16 cellular contexts compared by ENCODE assay signal in genomic region chr14:71776463-71777359, GRCh38.
DNase-seq lines count a peak whose midpoint lies in the region; ATAC-seq and TF ChIP-seq lines count a peak whose summit lies in the region.
"Had no signal": no experiment of that assay in that cellular context is flagged by ENCODE, and none has a peak within 500 bp of the region (broad histone marks: within the 10 kb centered on the region; RNA-seq: fewer than 3 reads in every experiment).

No MANE protein-coding gene starts in this region.

- no peak overlapping the region for H3K9ac ChIP-seq in mesenchymal stem cell (ENCODE audit: low read length)

- H3K23ac ChIP-seq in mesenchymal stem cell (ENCODE audit: low read length in 2 of 2) = no peak overlapping the region

- H3K9me3 Mint-ChIP-seq in activated CD4-positive, alpha-beta memory T cell treated with anti-CD3 and anti-CD28 coated beads, Interleukin-2, amount 10 ng/mL, durations not matched to agents 7 days and 5 days = peaks cover 17% of the 10 kb centered on the region
- peaks cover 9% of the 10 kb centered on the region for H3K9me3 Mint-ChIP-seq in CD8-positive, alpha-beta T cell

- no peak overlapping the region for H2BK120ac ChIP-seq in mesenchymal stem cell (ENCODE audit: low read depth, low read length)

- H3K27ac Mint-ChIP-seq in activated CD4-positive, alpha-beta memory T cell treated with anti-CD3 and anti-CD28 coated beads, Interleukin-2, amount 10 ng/mL, durations not matched to agents 7 days and 5 days = no peak overlapping the region
- H3K27ac Mint-ChIP-seq in CD8-positive, alpha-beta T cell = no peak overlapping the region
- H3K27ac Mint-ChIP-seq: activated naive CD4-positive, alpha-beta T cell treated with anti-CD3 and anti-CD28 coated beads, Interleukin-2, amount 50 U/mL, for 24 hours; CD8-positive, alpha-beta memory T cell had no signal

- peaks cover 12% of the 10 kb centered on the region for H3K9me3 ChIP-seq in mesenchymal stem cell (ENCODE audit: control insufficient read depth, low read length)
- no peaks in the 10 kb centered on the region for H3K9me3 ChIP-seq in CD8-positive, alpha-beta T cell (ENCODE audit: low read length)
- peaks cover 0 to 7% (median 0%) of the 10 kb centered on the region in 4 donors for H3K9me3 ChIP-seq in Peyer's patch

- no peaks in the 10 kb centered on the region for H3K79me1 ChIP-seq in mesenchymal stem cell (replicated peaks; ENCODE audit: low read length, poor library complexity, severe bottlenecking)

- intact Hi-C loops in CD8-positive, alpha-beta T cell (cut with DNase I, micrococcal nuclease) = no loop called here

- H3K4me1 Mint-ChIP-seq in activated CD4-positive, alpha-beta memory T cell treated with anti-CD3 and anti-CD28 coated beads, Interleukin-2, amount 10 ng/mL, durations not matched to agents 7 days and 5 days = peaks cover 19% of the 10 kb centered on the region
- peaks cover 3% of the 10 kb centered on the region for H3K4me1 Mint-ChIP-seq in CD8-positive, alpha-beta T cell (ENCODE audit: low read depth)
- H3K4me1 Mint-ChIP-seq: activated naive CD4-positive, alpha-beta T cell treated with anti-CD3 and anti-CD28 coated beads, Interleukin-2, amount 50 U/mL, for 24 hours had no signal

- 53% methylated on average over 10 of the region's 10 CpGs for WGBS in mesenchymal stem cell

- no peak overlapping the region for H2BK12ac ChIP-seq in mesenchymal stem cell (ENCODE audit: low read length in 2 of 2)

- TF ChIP-seq CTCF in GM12874 (IDR thresholded peaks at IDR 0.05; ENCODE audit: insufficient read depth, low read depth, low read length) (0 out of 2 replicates have a peak, but pooled peaks have one; percentile 8), Peyer's patch (IDR thresholded peaks at IDR 0.05) (no peak)
- no peak for TF ChIP-seq CTCF in CD8-positive, alpha-beta T cell (IDR thresholded peaks at IDR 0.05)

- no peak overlapping the region for H2AK5ac ChIP-seq in mesenchymal stem cell (ENCODE audit: low read length, severe bottlenecking)

- CTCF ChIA-PET in activated CD4-positive, alpha-beta memory T cell treated with anti-CD3 and anti-CD28 coated beads, Interleukin-2, amount 10 ng/mL, durations not matched to agents 7 days and 5 days (lab: Charles Lee) = interaction anchor here (0.6 to 1.2 kb wide), 3 partner anchors 79 to 639 kb away, joined by 3 to 4 read pairs (median 3); no protein-coding TSS in a partner anchor
- CTCF ChIA-PET in CD8-positive, alpha-beta T cell (lab: Charles Lee) = interaction anchor here (0.6 to 2.1 kb wide), 2 partner anchors 23 to 1388 kb away, joined by 4 to 9 read pairs; no protein-coding TSS in a partner anchor

- no peak for ATAC-seq in CD8-positive, alpha-beta T cell
- ATAC-seq: HepG2, left colon had no signal

- H2AFZ ChIP-seq in mesenchymal stem cell (ENCODE audit: low read depth, low read length) = no peak overlapping the region

- H3K27me3 Mint-ChIP-seq in activated CD4-positive, alpha-beta memory T cell treated with anti-CD3 and anti-CD28 coated beads, Interleukin-2, amount 10 ng/mL, durations not matched to agents 7 days and 5 days = peaks cover 39% of the 10 kb centered on the region
- peaks cover 29% of the 10 kb centered on the region for H3K27me3 Mint-ChIP-seq in CD8-positive, alpha-beta T cell (ENCODE audit: low read depth)

- no peak overlapping the region for H2BK5ac ChIP-seq in mesenchymal stem cell (ENCODE audit: low read depth, low read length, poor library complexity, severe bottlenecking)

- no peak overlapping the region for H3K4me2 ChIP-seq in mesenchymal stem cell (ENCODE audit: low read length, poor library complexity, severe bottlenecking)

- no peaks in the 10 kb centered on the region for H3K27me3 ChIP-seq in mesenchymal stem cell (ENCODE audit: control insufficient read depth in 1 of 2, insufficient read depth in 1 of 2, low read length in 2 of 2)
- H3K27me3 ChIP-seq in CD8-positive, alpha-beta T cell (ENCODE audit: insufficient read depth, low read length) = no peaks in the 10 kb centered on the region
- no peaks in the 10 kb centered on the region for H3K27me3 ChIP-seq in Peyer's patch

- POLR2A ChIA-PET in activated CD4-positive, alpha-beta memory T cell treated with anti-CD3 and anti-CD28 coated beads, Interleukin-2, amount 10 ng/mL, durations not matched to agents 7 days and 5 days (lab: Charles Lee) = interaction anchor here (1.2 to 1.7 kb wide), 2 partner anchors 222 to 634 kb away, joined by 3 to 5 read pairs; no protein-coding TSS in a partner anchor
- POLR2A ChIA-PET in CD8-positive, alpha-beta T cell (lab: Charles Lee) = no interaction called here

- H3K4me3 Mint-ChIP-seq in activated CD4-positive, alpha-beta memory T cell treated with anti-CD3 and anti-CD28 coated beads, Interleukin-2, amount 10 ng/mL, durations not matched to agents 7 days and 5 days = no peak overlapping the region
- no peak overlapping the region for H3K4me3 Mint-ChIP-seq in CD8-positive, alpha-beta T cell
- H3K4me3 Mint-ChIP-seq: activated naive CD4-positive, alpha-beta T cell treated with anti-CD3 and anti-CD28 coated beads, Interleukin-2, amount 50 U/mL, for 24 hours had no signal

- H3K4me3 ChIP-seq in mesenchymal stem cell (ENCODE audit: insufficient read depth in 1 of 2, low read depth in 1 of 2, low read length in 2 of 2) (no peak overlapping the region), Peyer's patch (no peak overlapping the region)
- no peak overlapping the region for H3K4me3 ChIP-seq in CD8-positive, alpha-beta T cell (ENCODE audit: low read depth, low read length)

- no peak overlapping the region for H3K14ac ChIP-seq in mesenchymal stem cell (ENCODE audit: low read length in 2 of 2)

- H4K91ac ChIP-seq in mesenchymal stem cell (ENCODE audit: low read length) = no peak overlapping the region

- H3K36me3 Mint-ChIP-seq in activated CD4-positive, alpha-beta memory T cell treated with anti-CD3 and anti-CD28 coated beads, Interleukin-2, amount 10 ng/mL, durations not matched to agents 7 days and 5 days (ENCODE audit: low read depth) = peaks cover 7% of the 10 kb centered on the region
- H3K36me3 Mint-ChIP-seq in CD8-positive, alpha-beta T cell = no peaks in the 10 kb centered on the region

- no peaks in the 10 kb centered on the region for H3K36me3 ChIP-seq in mesenchymal stem cell (ENCODE audit: control insufficient read depth in 1 of 2, insufficient read depth in 2 of 2, low read depth in 1 of 2, low read length in 2 of 2)
- no peaks in the 10 kb centered on the region for H3K36me3 ChIP-seq in CD8-positive, alpha-beta T cell (ENCODE audit: insufficient read depth, low read length)
- H3K36me3 ChIP-seq in Peyer's patch = no peaks in the 10 kb centered on the region

- H4K8ac ChIP-seq in mesenchymal stem cell (ENCODE audit: low read length) = peak overlapping the region; percentile 29

- TF ChIP-seq POLR2A in Peyer's patch (IDR thresholded peaks at IDR 0.05) = no peak

- H3K4me1 ChIP-seq in mesenchymal stem cell (ENCODE audit: control insufficient read depth, insufficient read depth, low read depth, low read length) (no peaks in the 10 kb centered on the region), Peyer's patch (no peaks in the 10 kb centered on the region)
- no peaks in the 10 kb centered on the region for H3K4me1 ChIP-seq in CD8-positive, alpha-beta T cell (ENCODE audit: insufficient read depth, low read length)

- DNase-seq in HT1080 (ENCODE audit: low read depth) (peak; percentile 25), mesenchymal stem cell (no peak), NOMO-1 treated with DMSO at 0.1 percent for 48 hours (lab: John Stamatoyannopoulos, UW; ENCODE audit: unreplicated experiment) (no peak), NCI-H187 treated with DMSO at 0.1 percent for 48 hours (lab: John Stamatoyannopoulos, UW) (no peak), Peyer's patch (no peak)
- DNase-seq in activated CD4-positive, alpha-beta memory T cell treated with anti-CD3 and anti-CD28 coated beads, Interleukin-2, amount 10 ng/mL, durations not matched to agents 7 days and 5 days = peak; percentile 39
- no peak for DNase-seq in CD8-positive, alpha-beta T cell
- DNase-seq: activated CD4-positive, CD25-positive, alpha-beta regulatory T cell; CD8-positive, alpha-beta memory T cell; cortex of kidney; left colon; NCI-H187; SIG-M5 had no signal

- H2BK15ac ChIP-seq in mesenchymal stem cell (ENCODE audit: low read depth, poor library complexity, severe bottlenecking) = no peak overlapping the region

- no peak overlapping the region for H3K27ac ChIP-seq in mesenchymal stem cell (ENCODE audit: low read length, poor library complexity, severe bottlenecking)
- no peak overlapping the region for H3K27ac ChIP-seq in CD8-positive, alpha-beta T cell (ENCODE audit: low read depth, low read length)
- H3K27ac ChIP-seq in Peyer's patch = no peak overlapping the region

- no peak overlapping the region for H3K4ac ChIP-seq in mesenchymal stem cell (ENCODE audit: low read depth in 1 of 2, low read length in 2 of 2)

- no peak overlapping the region for H3K18ac ChIP-seq in mesenchymal stem cell (ENCODE audit: low read depth in 1 of 2, low read length in 2 of 2)

Comparison
In these comparisons a context has a peak if more than half of its experiments do, and no peak if none do; other contexts are left out.
1. DNase-seq: peak in HT1080 (single experiment) and activated CD4-positive, alpha-beta memory T cell treated with anti-CD3 and anti-CD28 coated beads, Interleukin-2, amount 10 ng/mL, durations not matched to agents 7 days and 5 days (single experiment); none in mesenchymal stem cell (single experiment), NOMO-1 treated with DMSO at 0.1 percent for 48 hours (single experiment), CD8-positive, alpha-beta T cell (0 of 7), NCI-H187 treated with DMSO at 0.1 percent for 48 hours (single experiment) and Peyer's patch (0 of 3).